In the genomic region with DNA sequence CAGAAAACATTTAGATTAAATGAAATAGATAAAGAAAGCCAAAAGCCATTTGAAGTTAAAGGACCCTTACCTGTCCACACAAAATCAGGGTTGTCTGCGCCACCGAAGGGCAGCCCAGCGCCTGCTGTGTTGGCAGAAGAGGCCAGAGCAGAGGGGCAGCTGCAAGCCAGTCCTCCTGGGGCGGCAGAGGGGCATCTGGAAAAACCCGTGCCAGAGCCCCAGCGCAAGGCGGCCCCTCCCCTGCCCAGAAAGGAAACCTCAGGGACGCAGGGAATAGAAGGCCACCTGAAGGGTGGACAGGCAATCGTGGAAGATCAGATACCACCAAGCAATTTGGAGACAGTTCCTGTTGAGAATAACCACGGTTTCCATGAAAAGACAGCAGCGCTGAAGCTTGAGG, we compare ENCODE assay signal across 2 cellular contexts.
TF ChIP-seq lines count a peak whose summit lies in the region.

No MANE protein-coding gene starts in this region.

TF ChIP-seq in GM23338, 12 proteins besides CTCF, POLR2A, EP300 and RAD21:
- TF ChIP-seq, protein P1, sequence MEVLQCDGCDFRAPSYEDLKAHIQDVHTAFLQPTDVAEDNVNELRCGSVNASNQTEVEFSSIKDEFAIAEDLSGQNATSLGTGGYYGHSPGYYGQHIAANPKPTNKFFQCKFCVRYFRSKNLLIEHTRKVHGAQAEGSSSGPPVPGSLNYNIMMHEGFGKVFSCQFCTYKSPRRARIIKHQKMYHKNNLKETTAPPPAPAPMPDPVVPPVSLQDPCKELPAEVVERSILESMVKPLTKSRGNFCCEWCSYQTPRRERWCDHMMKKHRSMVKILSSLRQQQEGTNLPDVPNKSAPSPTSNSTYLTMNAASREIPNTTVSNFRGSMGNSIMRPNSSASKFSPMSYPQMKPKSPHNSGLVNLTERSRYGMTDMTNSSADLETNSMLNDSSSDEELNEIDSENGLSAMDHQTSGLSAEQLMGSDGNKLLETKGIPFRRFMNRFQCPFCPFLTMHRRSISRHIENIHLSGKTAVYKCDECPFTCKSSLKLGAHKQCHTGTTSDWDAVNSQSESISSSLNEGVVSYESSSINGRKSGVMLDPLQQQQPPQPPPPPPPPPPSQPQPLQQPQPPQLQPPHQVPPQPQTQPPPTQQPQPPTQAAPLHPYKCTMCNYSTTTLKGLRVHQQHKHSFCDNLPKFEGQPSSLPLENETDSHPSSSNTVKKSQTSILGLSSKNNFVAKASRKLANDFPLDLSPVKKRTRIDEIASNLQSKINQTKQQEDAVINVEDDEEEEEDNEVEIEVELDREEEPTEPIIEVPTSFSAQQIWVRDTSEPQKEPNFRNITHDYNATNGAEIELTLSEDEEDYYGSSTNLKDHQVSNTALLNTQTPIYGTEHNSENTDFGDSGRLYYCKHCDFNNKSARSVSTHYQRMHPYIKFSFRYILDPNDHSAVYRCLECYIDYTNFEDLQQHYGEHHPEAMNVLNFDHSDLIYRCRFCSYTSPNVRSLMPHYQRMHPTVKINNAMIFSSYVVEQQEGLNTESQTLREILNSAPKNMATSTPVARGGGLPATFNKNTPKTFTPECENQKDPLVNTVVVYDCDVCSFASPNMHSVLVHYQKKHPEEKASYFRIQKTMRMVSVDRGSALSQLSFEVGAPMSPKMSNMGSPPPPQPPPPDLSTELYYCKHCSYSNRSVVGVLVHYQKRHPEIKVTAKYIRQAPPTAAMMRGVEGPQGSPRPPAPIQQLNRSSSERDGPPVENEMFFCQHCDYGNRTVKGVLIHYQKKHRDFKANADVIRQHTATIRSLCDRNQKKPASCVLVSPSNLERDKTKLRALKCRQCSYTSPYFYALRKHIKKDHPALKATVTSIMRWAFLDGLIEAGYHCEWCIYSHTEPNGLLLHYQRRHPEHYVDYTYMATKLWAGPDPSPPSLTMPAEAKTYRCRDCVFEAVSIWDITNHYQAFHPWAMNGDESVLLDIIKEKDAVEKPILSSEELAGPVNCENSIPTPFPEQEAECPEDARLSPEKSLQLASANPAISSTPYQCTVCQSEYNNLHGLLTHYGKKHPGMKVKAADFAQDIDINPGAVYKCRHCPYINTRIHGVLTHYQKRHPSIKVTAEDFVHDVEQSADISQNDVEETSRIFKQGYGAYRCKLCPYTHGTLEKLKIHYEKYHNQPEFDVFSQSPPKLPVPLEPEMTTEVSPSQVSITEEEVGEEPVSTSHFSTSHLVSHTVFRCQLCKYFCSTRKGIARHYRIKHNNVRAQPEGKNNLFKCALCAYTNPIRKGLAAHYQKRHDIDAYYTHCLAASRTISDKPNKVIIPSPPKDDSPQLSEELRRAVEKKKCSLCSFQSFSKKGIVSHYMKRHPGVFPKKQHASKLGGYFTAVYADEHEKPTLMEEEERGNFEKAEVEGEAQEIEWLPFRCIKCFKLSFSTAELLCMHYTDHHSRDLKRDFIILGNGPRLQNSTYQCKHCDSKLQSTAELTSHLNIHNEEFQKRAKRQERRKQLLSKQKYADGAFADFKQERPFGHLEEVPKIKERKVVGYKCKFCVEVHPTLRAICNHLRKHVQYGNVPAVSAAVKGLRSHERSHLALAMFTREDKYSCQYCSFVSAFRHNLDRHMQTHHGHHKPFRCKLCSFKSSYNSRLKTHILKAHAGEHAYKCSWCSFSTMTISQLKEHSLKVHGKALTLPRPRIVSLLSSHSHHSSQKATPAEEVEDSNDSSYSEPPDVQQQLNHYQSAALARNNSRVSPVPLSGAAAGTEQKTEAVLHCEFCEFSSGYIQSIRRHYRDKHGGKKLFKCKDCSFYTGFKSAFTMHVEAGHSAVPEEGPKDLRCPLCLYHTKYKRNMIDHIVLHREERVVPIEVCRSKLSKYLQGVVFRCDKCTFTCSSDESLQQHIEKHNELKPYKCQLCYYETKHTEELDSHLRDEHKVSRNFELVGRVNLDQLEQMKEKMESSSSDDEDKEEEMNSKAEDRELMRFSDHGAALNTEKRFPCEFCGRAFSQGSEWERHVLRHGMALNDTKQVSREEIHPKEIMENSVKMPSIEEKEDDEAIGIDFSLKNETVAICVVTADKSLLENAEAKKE (CRISPR knock-in tag; IDR thresholded peaks at IDR 0.05) = no peak
- no peak for TF ChIP-seq NANOG (IDR thresholded peaks at IDR 0.05; ENCODE audit: borderline replicate concordance)
- TF ChIP-seq JUNB (IDR thresholded peaks at IDR 0.05; ENCODE audit: unreplicated experiment) = no peak
- TF ChIP-seq, protein P2, sequence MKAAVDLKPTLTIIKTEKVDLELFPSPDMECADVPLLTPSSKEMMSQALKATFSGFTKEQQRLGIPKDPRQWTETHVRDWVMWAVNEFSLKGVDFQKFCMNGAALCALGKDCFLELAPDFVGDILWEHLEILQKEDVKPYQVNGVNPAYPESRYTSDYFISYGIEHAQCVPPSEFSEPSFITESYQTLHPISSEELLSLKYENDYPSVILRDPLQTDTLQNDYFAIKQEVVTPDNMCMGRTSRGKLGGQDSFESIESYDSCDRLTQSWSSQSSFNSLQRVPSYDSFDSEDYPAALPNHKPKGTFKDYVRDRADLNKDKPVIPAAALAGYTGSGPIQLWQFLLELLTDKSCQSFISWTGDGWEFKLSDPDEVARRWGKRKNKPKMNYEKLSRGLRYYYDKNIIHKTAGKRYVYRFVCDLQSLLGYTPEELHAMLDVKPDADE (IDR thresholded peaks at IDR 0.05) = no peak
- TF ChIP-seq ZNF331 (CRISPR knock-in tag; IDR thresholded peaks at IDR 0.05; ENCODE audit: low read depth) = no peak
- TF ChIP-seq, protein P3, sequence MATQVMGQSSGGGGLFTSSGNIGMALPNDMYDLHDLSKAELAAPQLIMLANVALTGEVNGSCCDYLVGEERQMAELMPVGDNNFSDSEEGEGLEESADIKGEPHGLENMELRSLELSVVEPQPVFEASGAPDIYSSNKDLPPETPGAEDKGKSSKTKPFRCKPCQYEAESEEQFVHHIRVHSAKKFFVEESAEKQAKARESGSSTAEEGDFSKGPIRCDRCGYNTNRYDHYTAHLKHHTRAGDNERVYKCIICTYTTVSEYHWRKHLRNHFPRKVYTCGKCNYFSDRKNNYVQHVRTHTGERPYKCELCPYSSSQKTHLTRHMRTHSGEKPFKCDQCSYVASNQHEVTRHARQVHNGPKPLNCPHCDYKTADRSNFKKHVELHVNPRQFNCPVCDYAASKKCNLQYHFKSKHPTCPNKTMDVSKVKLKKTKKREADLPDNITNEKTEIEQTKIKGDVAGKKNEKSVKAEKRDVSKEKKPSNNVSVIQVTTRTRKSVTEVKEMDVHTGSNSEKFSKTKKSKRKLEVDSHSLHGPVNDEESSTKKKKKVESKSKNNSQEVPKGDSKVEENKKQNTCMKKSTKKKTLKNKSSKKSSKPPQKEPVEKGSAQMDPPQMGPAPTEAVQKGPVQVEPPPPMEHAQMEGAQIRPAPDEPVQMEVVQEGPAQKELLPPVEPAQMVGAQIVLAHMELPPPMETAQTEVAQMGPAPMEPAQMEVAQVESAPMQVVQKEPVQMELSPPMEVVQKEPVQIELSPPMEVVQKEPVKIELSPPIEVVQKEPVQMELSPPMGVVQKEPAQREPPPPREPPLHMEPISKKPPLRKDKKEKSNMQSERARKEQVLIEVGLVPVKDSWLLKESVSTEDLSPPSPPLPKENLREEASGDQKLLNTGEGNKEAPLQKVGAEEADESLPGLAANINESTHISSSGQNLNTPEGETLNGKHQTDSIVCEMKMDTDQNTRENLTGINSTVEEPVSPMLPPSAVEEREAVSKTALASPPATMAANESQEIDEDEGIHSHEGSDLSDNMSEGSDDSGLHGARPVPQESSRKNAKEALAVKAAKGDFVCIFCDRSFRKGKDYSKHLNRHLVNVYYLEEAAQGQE (IDR thresholded peaks at IDR 0.05; ENCODE audit: unreplicated experiment) = no peak
- no peak for TF ChIP-seq CREB1 (CRISPR knock-in tag; IDR thresholded peaks at IDR 0.05; ENCODE audit: low read depth)
- TF ChIP-seq ZNF114 (CRISPR knock-in tag; IDR thresholded peaks at IDR 0.05) = no peak
- TF ChIP-seq STAT1 (IDR thresholded peaks at IDR 0.05; ENCODE audit: unreplicated experiment) = no peak
TF ChIP-seq in GM23338: peak in this region for 0.

TF ChIP-seq in endothelial cell of umbilical vein, 7 proteins besides CTCF, POLR2A, EP300 and RAD21:
- no peak for TF ChIP-seq JUN (IDR thresholded peaks at IDR 0.05; ENCODE audit: borderline replicate concordance, insufficient read depth, insufficient read length, low read depth)
- TF ChIP-seq FOS (IDR thresholded peaks at IDR 0.05; ENCODE audit: borderline replicate concordance, insufficient read depth, low read length) = no peak
- no peak for TF ChIP-seq POLR2AphosphoS5 (IDR thresholded peaks at IDR 0.05; ENCODE audit: insufficient read depth, low read depth, low read length)
- TF ChIP-seq EZH2 (IDR thresholded peaks at IDR 0.05; ENCODE audit: borderline replicate concordance, low read depth, low read length, severe bottlenecking) = no peak
- TF ChIP-seq MYC (IDR thresholded peaks at IDR 0.05; ENCODE audit: low read depth, low read length) = no peak
- no peak for TF ChIP-seq GATA2 (IDR thresholded peaks at IDR 0.05; ENCODE audit: insufficient read depth, insufficient read length, low read depth, low read length)
- TF ChIP-seq, protein P4, sequence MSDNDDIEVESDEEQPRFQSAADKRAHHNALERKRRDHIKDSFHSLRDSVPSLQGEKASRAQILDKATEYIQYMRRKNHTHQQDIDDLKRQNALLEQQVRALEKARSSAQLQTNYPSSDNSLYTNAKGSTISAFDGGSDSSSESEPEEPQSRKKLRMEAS (IDR thresholded peaks at IDR 0.05; ENCODE audit: insufficient read depth, insufficient read length) = no peak
TF ChIP-seq in endothelial cell of umbilical vein: peak in this region for 0.
